Comparison of ENCODE assay signal across 20 cellular contexts in genomic region chr4:78004270-78004669, GRCh38.
"Had no signal": no experiment of that assay in that cellular context is flagged by ENCODE, and none has a peak within 500 bp of the region (broad histone marks: within the 10 kb centered on the region; RNA-seq: fewer than 3 reads in every experiment).

No MANE protein-coding gene starts in this region.

- H3K4me1 Mint-ChIP-seq: activated CD4-positive, alpha-beta T cell treated with anti-CD3 and anti-CD28 coated beads for 36 hours; central memory CD8-positive, alpha-beta T cell; neural crest cell had no signal

- DNase-seq: activated CD4-positive, alpha-beta T cell treated with anti-CD3 and anti-CD28 coated beads for 36 hours; activated CD8-positive, alpha-beta memory T cell treated with anti-CD3 and anti-CD28 coated beads, Interleukin-2, amount 50 U/mL, for 4 hours; activated CD8-positive, alpha-beta T cell treated with anti-CD3 and anti-CD28 coated beads for 36 hours; activated gamma-delta T cell treated with Interleukin-2 at 50 U/mL for 16 hours; activated T-cell treated with anti-CD3 and anti-CD28 coated beads, Interleukin-2, amount 50 U/mL, for 72 hours; esophagus squamous epithelium; heart right ventricle; islet precursor cell; left ventricle myocardium superior; mesendoderm; stimulated activated CD4-positive, alpha-beta T cell treated with anti-CD3 and anti-CD28 coated beads, Interleukin-4, amount 100 ng/mL, for 1 hour; stimulated activated CD8-positive, alpha-beta memory T cell treated with anti-CD3 and anti-CD28 coated beads, Interleukin-4, amount 100 ng/mL, for 48 hours; stimulated activated naive CD8-positive, alpha-beta T cell treated with anti-CD3 and anti-CD28 coated beads, Interleukin-15, Interleukin-2, amounts not matched to agents 100 U/mL and 50 U/mL, for 24 hours; upper lobe of left lung had no signal

- H3K4me3 ChIP-seq: ascending aorta, esophagus squamous epithelium, heart right ventricle, upper lobe of left lung had no signal

- H3K27me3 ChIP-seq: ascending aorta, esophagus squamous epithelium, heart right ventricle, upper lobe of left lung had no signal

- FAIRE-seq: frontal cortex had no signal

- H3K9me3 Mint-ChIP-seq: activated CD8-positive, alpha-beta T cell treated with anti-CD3 and anti-CD28 coated beads for 36 hours; activated T-cell treated with anti-CD3 and anti-CD28 coated beads, Interleukin-2, amount 50 U/mL, for 72 hours; central memory CD8-positive, alpha-beta T cell; dendritic cell treated with granulocyte-macrophage colony-stimulating factor and Interleukin-4, amounts not matched to agents 40 ng/mL and 50 ng/mL, for 4 days had no signal

- H3K36me3 ChIP-seq: ascending aorta, esophagus squamous epithelium, heart right ventricle, upper lobe of left lung had no signal

- H3K27me3 Mint-ChIP-seq: dendritic cell treated with granulocyte-macrophage colony-stimulating factor and Interleukin-4, amounts not matched to agents 40 ng/mL and 50 ng/mL, for 4 days had no signal

- H3K4me3 Mint-ChIP-seq: activated CD4-positive, alpha-beta T cell treated with anti-CD3 and anti-CD28 coated beads for 36 hours; activated CD8-positive, alpha-beta T cell treated with anti-CD3 and anti-CD28 coated beads for 36 hours; activated T-cell treated with anti-CD3 and anti-CD28 coated beads, Interleukin-2, amount 50 U/mL, for 72 hours; central memory CD8-positive, alpha-beta T cell; dendritic cell treated with granulocyte-macrophage colony-stimulating factor and Interleukin-4, amounts not matched to agents 40 ng/mL and 50 ng/mL, for 4 days; neural crest cell had no signal

- H3K27ac ChIP-seq: ascending aorta, esophagus squamous epithelium, heart right ventricle, upper lobe of left lung, VCaP had no signal

- ATAC-seq: activated CD4-positive, alpha-beta T cell treated with anti-CD3 and anti-CD28 coated beads for 36 hours; activated CD8-positive, alpha-beta T cell treated with anti-CD3 and anti-CD28 coated beads for 36 hours; activated T-cell treated with anti-CD3 and anti-CD28 coated beads, Interleukin-2, amount 50 U/mL, for 72 hours; heart right ventricle; left ventricle myocardium superior; stimulated activated naive CD8-positive, alpha-beta T cell treated with anti-CD3 and anti-CD28 coated beads, Interleukin-15, Interleukin-2, amounts not matched to agents 100 U/mL and 50 U/mL, for 24 hours had no signal

- H3K9me3 ChIP-seq: ascending aorta, esophagus squamous epithelium, heart right ventricle, upper lobe of left lung had no signal

- H3K27ac Mint-ChIP-seq: activated CD4-positive, alpha-beta T cell treated with anti-CD3 and anti-CD28 coated beads for 36 hours; activated CD8-positive, alpha-beta T cell treated with anti-CD3 and anti-CD28 coated beads for 36 hours; activated T-cell treated with anti-CD3 and anti-CD28 coated beads, Interleukin-2, amount 50 U/mL, for 72 hours; dendritic cell treated with granulocyte-macrophage colony-stimulating factor and Interleukin-4, amounts not matched to agents 40 ng/mL and 50 ng/mL, for 4 days had no signal

- H3K4me1 ChIP-seq: ascending aorta, esophagus squamous epithelium, heart right ventricle, upper lobe of left lung had no signal
